In the genomic region with DNA sequence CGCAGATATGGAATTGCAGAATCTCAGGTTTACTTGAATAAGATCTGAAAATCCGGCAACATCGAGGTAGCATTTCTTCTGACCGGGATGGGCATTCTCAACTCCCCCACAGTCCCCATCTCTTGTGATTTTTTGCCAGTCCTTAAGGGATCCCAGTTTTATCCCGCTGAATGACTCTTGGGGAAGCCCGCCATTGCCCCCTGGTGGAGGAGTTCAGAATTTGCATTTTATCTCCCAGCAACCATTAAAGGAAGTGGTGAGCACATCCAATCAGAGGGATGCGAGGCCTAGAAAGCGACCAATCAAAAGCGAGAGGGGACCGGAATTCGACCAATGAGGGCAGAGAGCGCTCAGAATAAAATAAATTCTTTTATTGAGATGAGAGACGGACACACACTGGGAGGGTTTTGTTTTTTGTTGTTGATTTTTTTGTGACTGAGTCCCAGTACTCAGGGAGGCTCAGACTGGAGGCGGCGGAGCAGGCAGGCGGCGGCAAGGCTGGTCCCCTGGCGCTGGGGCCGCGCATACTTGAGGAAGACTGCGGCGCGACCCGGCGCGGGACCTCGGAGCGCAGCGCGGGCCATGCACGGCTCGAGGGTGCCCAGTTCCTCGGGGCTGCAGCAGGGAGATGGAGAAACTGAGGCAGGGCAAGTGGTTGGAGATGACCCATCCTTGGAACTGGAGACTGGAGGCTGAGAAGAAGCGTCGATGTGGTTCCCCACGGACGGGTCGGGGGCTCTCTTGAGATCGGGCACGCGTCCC, we compare ENCODE assay signal across 1 cellular context.
TF ChIP-seq lines count a peak whose summit lies in the region.

No MANE protein-coding gene starts in this region.

TF ChIP-seq in HepG2, 621 proteins besides CTCF, POLR2A, EP300 and RAD21 (continued from another document and continues in another):
- TF ChIP-seq SIN3B (IDR thresholded peaks at IDR 0.05; ENCODE audit: low read length), result peak; percentile 59; the same call in 1 of the 2 replicates
- TF ChIP-seq SIX4 (CRISPR knock-in tag; IDR thresholded peaks at IDR 0.05), result no peak
- peak; percentile 94 for TF ChIP-seq SMC3 (IDR thresholded peaks at IDR 0.05; ENCODE audit: low read length)
- TF ChIP-seq U2AF1 (optimal IDR thresholded peaks at IDR 0.05; ENCODE audit: low read depth, low read length), result no peak
- TF ChIP-seq ONECUT2 (CRISPR knock-in tag; IDR thresholded peaks at IDR 0.05), result no peak
- TF ChIP-seq, protein P1, sequence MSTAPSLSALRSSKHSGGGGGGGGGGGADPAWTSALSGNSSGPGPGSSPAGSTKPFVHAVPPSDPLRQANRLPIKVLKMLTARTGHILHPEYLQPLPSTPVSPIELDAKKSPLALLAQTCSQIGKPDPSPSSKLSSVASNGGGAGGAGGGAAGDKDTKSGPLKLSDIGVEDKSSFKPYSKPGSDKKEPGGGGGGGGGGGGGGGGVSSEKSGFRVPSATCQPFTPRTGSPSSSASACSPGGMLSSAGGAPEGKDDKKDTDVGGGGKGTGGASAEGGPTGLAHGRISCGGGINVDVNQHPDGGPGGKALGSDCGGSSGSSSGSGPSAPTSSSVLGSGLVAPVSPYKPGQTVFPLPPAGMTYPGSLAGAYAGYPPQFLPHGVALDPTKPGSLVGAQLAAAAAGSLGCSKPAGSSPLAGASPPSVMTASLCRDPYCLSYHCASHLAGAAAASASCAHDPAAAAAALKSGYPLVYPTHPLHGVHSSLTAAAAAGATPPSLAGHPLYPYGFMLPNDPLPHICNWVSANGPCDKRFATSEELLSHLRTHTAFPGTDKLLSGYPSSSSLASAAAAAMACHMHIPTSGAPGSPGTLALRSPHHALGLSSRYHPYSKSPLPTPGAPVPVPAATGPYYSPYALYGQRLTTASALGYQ (CRISPR knock-in tag; IDR thresholded peaks at IDR 0.05), result no peak
- TF ChIP-seq PAWR (CRISPR knock-in tag; IDR thresholded peaks at IDR 0.05; ENCODE audit: borderline replicate concordance), result no peak
- TF ChIP-seq, protein P2, sequence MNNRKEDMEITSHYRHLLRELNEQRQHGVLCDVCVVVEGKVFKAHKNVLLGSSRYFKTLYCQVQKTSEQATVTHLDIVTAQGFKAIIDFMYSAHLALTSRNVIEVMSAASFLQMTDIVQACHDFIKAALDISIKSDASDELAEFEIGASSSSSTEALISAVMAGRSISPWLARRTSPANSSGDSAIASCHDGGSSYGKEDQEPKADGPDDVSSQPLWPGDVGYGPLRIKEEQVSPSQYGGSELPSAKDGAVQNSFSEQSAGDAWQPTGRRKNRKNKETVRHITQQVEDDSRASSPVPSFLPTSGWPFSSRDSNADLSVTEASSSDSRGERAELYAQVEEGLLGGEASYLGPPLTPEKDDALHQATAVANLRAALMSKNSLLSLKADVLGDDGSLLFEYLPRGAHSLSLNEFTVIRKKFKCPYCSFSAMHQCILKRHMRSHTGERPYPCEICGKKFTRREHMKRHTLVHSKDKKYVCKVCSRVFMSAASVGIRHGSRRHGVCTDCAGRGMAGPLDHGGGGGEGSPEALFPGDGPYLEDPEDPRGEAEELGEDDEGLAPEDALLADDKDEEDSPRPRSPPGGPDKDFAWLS (CRISPR knock-in tag; IDR thresholded peaks at IDR 0.05; ENCODE audit: borderline replicate concordance), result no peak
- TF ChIP-seq, protein P3, sequence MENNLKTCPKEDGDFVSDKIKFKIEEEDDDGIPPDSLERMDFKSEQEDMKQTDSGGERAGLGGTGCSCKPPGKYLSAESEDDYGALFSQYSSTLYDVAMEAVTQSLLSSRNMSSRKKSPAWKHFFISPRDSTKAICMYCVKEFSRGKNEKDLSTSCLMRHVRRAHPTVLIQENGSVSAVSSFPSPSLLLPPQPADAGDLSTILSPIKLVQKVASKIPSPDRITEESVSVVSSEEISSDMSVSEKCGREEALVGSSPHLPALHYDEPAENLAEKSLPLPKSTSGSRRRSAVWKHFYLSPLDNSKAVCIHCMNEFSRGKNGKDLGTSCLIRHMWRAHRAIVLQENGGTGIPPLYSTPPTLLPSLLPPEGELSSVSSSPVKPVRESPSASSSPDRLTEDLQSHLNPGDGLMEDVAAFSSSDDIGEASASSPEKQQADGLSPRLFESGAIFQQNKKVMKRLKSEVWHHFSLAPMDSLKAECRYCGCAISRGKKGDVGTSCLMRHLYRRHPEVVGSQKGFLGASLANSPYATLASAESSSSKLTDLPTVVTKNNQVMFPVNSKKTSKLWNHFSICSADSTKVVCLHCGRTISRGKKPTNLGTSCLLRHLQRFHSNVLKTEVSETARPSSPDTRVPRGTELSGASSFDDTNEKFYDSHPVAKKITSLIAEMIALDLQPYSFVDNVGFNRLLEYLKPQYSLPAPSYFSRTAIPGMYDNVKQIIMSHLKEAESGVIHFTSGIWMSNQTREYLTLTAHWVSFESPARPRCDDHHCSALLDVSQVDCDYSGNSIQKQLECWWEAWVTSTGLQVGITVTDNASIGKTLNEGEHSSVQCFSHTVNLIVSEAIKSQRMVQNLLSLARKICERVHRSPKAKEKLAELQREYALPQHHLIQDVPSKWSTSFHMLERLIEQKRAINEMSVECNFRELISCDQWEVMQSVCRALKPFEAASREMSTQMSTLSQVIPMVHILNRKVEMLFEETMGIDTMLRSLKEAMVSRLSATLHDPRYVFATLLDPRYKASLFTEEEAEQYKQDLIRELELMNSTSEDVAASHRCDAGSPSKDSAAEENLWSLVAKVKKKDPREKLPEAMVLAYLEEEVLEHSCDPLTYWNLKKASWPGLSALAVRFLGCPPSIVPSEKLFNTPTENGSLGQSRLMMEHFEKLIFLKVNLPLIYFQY (CRISPR knock-in tag; IDR thresholded peaks at IDR 0.05; ENCODE audit: borderline replicate concordance), result no peak
- TF ChIP-seq CENPBD1 (CRISPR knock-in tag; IDR thresholded peaks at IDR 0.05; ENCODE audit: borderline replicate concordance, low read depth), result no peak
- no peak for TF ChIP-seq ARNT (IDR thresholded peaks at IDR 0.05)
- 0 out of 2 replicates have a peak, but pooled peaks have one; percentile 16 for TF ChIP-seq FOXP4 (CRISPR knock-in tag; IDR thresholded peaks at IDR 0.05)
- no peak for TF ChIP-seq HNRNPK (IDR thresholded peaks at IDR 0.05; ENCODE audit: low read depth, low read length, poor library complexity, severe bottlenecking)
- no peak for TF ChIP-seq NFE2L2 (IDR thresholded peaks at IDR 0.05; ENCODE audit: low read length)
- no peak for TF ChIP-seq NR2F6 (IDR thresholded peaks at IDR 0.05)
- TF ChIP-seq NR2F6 (CRISPR knock-in tag; IDR thresholded peaks at IDR 0.05), result no peak
- no peak for TF ChIP-seq ZNF790 (CRISPR knock-in tag; IDR thresholded peaks at IDR 0.05; ENCODE audit: borderline replicate concordance)
- TF ChIP-seq BCLAF1 (IDR thresholded peaks at IDR 0.05), result no peak
- no peak for TF ChIP-seq ZFP62 (CRISPR knock-in tag; IDR thresholded peaks at IDR 0.05)
- TF ChIP-seq ZNF136 (CRISPR knock-in tag; IDR thresholded peaks at IDR 0.05; ENCODE audit: low read depth), result no peak
- no peak for TF ChIP-seq ZNF230 (CRISPR knock-in tag; IDR thresholded peaks at IDR 0.05)
- no peak for TF ChIP-seq JDP2 (CRISPR knock-in tag; IDR thresholded peaks at IDR 0.05; ENCODE audit: borderline replicate concordance)
- TF ChIP-seq NR3C1 (CRISPR knock-in tag; IDR thresholded peaks at IDR 0.05), result no peak
- no peak for TF ChIP-seq SKIL (CRISPR knock-in tag; IDR thresholded peaks at IDR 0.05; ENCODE audit: borderline replicate concordance)
- no peak for TF ChIP-seq ZNF878 (CRISPR knock-in tag; IDR thresholded peaks at IDR 0.05)
- TF ChIP-seq, protein P4, sequence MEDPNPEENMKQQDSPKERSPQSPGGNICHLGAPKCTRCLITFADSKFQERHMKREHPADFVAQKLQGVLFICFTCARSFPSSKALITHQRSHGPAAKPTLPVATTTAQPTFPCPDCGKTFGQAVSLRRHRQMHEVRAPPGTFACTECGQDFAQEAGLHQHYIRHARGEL (CRISPR knock-in tag; IDR thresholded peaks at IDR 0.05), result no peak
- TF ChIP-seq, protein P5, sequence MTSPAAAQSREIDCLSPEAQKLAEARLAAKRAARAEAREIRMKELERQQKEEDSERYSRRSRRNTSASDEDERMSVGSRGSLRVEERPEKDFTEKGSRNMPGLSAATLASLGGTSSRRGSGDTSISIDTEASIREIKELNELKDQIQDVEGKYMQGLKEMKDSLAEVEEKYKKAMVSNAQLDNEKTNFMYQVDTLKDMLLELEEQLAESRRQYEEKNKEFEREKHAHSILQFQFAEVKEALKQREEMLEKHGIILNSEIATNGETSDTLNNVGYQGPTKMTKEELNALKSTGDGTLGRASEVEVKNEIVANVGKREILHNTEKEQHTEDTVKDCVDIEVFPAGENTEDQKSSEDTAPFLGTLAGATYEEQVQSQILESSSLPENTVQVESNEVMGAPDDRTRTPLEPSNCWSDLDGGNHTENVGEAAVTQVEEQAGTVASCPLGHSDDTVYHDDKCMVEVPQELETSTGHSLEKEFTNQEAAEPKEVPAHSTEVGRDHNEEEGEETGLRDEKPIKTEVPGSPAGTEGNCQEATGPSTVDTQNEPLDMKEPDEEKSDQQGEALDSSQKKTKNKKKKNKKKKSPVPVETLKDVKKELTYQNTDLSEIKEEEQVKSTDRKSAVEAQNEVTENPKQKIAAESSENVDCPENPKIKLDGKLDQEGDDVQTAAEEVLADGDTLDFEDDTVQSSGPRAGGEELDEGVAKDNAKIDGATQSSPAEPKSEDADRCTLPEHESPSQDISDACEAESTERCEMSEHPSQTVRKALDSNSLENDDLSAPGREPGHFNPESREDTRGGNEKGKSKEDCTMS (CRISPR knock-in tag; conservative IDR thresholded peaks at IDR 0.05), result no peak
- TF ChIP-seq STAG1 (CRISPR knock-in tag; IDR thresholded peaks at IDR 0.05), result peak; percentile 83
- no peak for TF ChIP-seq TEF (CRISPR knock-in tag; IDR thresholded peaks at IDR 0.05)
- no peak for TF ChIP-seq FOXA3 (CRISPR knock-in tag; IDR thresholded peaks at IDR 0.05)
- TF ChIP-seq ZMYM4 (CRISPR knock-in tag; IDR thresholded peaks at IDR 0.05), result peak; percentile 47
- no peak for TF ChIP-seq PHF20 (CRISPR knock-in tag; IDR thresholded peaks at IDR 0.05)
- 0 out of 2 replicates have a peak, but pooled peaks have one; percentile 43 for TF ChIP-seq THAP11 (CRISPR knock-in tag; IDR thresholded peaks at IDR 0.05)
- TF ChIP-seq ZNF660 (CRISPR knock-in tag; IDR thresholded peaks at IDR 0.05; ENCODE audit: borderline replicate concordance, low read depth), result no peak
- TF ChIP-seq MBNL3 (CRISPR knock-in tag; conservative IDR thresholded peaks at IDR 0.05), result no peak
- TF ChIP-seq ETV5 (CRISPR knock-in tag; IDR thresholded peaks at IDR 0.05; ENCODE audit: borderline replicate concordance), result no peak; the same call in 1 of the 2 replicates
- no peak for TF ChIP-seq ZNF264 (CRISPR knock-in tag; IDR thresholded peaks at IDR 0.05)
